ENCODE assay signal across 15 cellular contexts in genomic region chr5:58999804-59000595, GRCh38.
DNase-seq lines count a peak whose midpoint lies in the region; ATAC-seq and TF ChIP-seq lines count a peak whose summit lies in the region.
"Had no signal": no experiment of that assay in that cellular context is flagged by ENCODE, and none has a peak within 500 bp of the region (broad histone marks: within the 10 kb centered on the region; RNA-seq: fewer than 3 reads in every experiment).

No MANE protein-coding gene starts in this region.

- peak overlapping the region; percentile 73 for H3K4me3 Mint-ChIP-seq in glutamatergic neuron (ENCODE audit: unreplicated experiment)
- H3K4me3 Mint-ChIP-seq in activated naive CD4-positive, alpha-beta T cell treated with anti-CD3 and anti-CD28 coated beads for 36 hours: no peak overlapping the region
- H3K4me3 Mint-ChIP-seq in naive thymus-derived CD4-positive, alpha-beta T cell: no peak overlapping the region
- H3K4me3 Mint-ChIP-seq: activated naive CD8-positive, alpha-beta T cell treated with anti-CD3 and anti-CD28 coated beads, Interleukin-2, amount 10 ng/mL, durations not matched to agents 7 days and 5 days had no signal

- no peak overlapping the region for H3K4me3 ChIP-seq in esophagus muscularis mucosa
- H3K4me3 ChIP-seq in naive thymus-derived CD4-positive, alpha-beta T cell (ENCODE audit: low read length): no peak overlapping the region
- H3K4me3 ChIP-seq: left ventricle myocardium inferior, uterus had no signal

- intact Hi-C loops in activated naive CD4-positive, alpha-beta T cell treated with anti-CD3 and anti-CD28 coated beads for 36 hours (cut with micrococcal nuclease): loop anchor here (2.0 kb wide), 1 partner anchor 17 kb away; no protein-coding TSS in a partner anchor
- intact Hi-C loops in esophagus muscularis mucosa (cut with DNase I): no loop called here
- intact Hi-C loops in naive thymus-derived CD4-positive, alpha-beta T cell (cut with micrococcal nuclease): loop anchor here in 1 of 2 donors (2.0 kb wide), 1 partner anchor 15 kb away; no protein-coding TSS in a partner anchor

- ATAC-seq in naive thymus-derived CD4-positive, alpha-beta T cell: no peak

- peaks cover 1% of the 10 kb centered on the region for H3K9me3 Mint-ChIP-seq in glutamatergic neuron (ENCODE audit: unreplicated experiment)
- no peaks in the 10 kb centered on the region for H3K9me3 Mint-ChIP-seq in activated naive CD4-positive, alpha-beta T cell treated with anti-CD3 and anti-CD28 coated beads for 36 hours
- no peaks in the 10 kb centered on the region for H3K9me3 Mint-ChIP-seq in naive thymus-derived CD4-positive, alpha-beta T cell
- H3K9me3 Mint-ChIP-seq: activated naive CD8-positive, alpha-beta T cell treated with anti-CD3 and anti-CD28 coated beads, Interleukin-2, amount 10 ng/mL, durations not matched to agents 7 days and 5 days had no signal

- DNase-seq in NCI-H2171 treated with DMSO at 0.1 percent for 48 hours (lab: John Stamatoyannopoulos, UW) (peak; percentile 2), NCI-H2171 (lab: John Stamatoyannopoulos, UW) (no peak), RKO (ENCODE audit: low spot score) (peak; percentile 12), glutamatergic neuron (peak; percentile 65), retina (peak; percentile 6), esophagus muscularis mucosa (ENCODE audit: extremely low spot score) (no peak)
- DNase-seq in activated naive CD4-positive, alpha-beta T cell treated with anti-CD3 and anti-CD28 coated beads for 36 hours: no peak
- DNase-seq in naive thymus-derived CD4-positive, alpha-beta T cell: no peak
- DNase-seq: activated naive CD8-positive, alpha-beta T cell treated with anti-CD3 and anti-CD28 coated beads, Interleukin-2, amount 10 ng/mL, durations not matched to agents 7 days and 5 days; DMS79 treated with DMSO at 0.1 percent for 48 hours; HCEC 1CT; left ventricle myocardium inferior; NCI-H146; uterus had no signal

- TF ChIP-seq CTCF in glutamatergic neuron (IDR thresholded peaks at IDR 0.05; ENCODE audit: partially characterized antibody, unreplicated experiment): no peak
- no peak for TF ChIP-seq CTCF in esophagus muscularis mucosa (IDR thresholded peaks at IDR 0.05)

- H3K27me3 ChIP-seq in esophagus muscularis mucosa: no peaks in the 10 kb centered on the region
- H3K27me3 ChIP-seq in naive thymus-derived CD4-positive, alpha-beta T cell (ENCODE audit: control insufficient read depth in 2 of 2, insufficient read depth in 2 of 2, low read length in 2 of 2): no peaks in the 10 kb centered on the region
- H3K27me3 ChIP-seq: uterus had no signal

- no peaks in the 10 kb centered on the region for H3K36me3 Mint-ChIP-seq in glutamatergic neuron (ENCODE audit: unreplicated experiment)
- H3K36me3 Mint-ChIP-seq in activated naive CD4-positive, alpha-beta T cell treated with anti-CD3 and anti-CD28 coated beads for 36 hours (ENCODE audit: low read depth): peaks cover 8% of the 10 kb centered on the region
- peaks cover 0 to 27% (median 12%) of the 10 kb centered on the region in 5 donors for H3K36me3 Mint-ChIP-seq in naive thymus-derived CD4-positive, alpha-beta T cell

- no peaks in the 10 kb centered on the region for H3K27me3 Mint-ChIP-seq in glutamatergic neuron (ENCODE audit: unreplicated experiment)
- no peaks in the 10 kb centered on the region for H3K27me3 Mint-ChIP-seq in activated naive CD4-positive, alpha-beta T cell treated with anti-CD3 and anti-CD28 coated beads for 36 hours (ENCODE audit: low read depth)
- no peaks in the 10 kb centered on the region for H3K27me3 Mint-ChIP-seq in naive thymus-derived CD4-positive, alpha-beta T cell
- H3K27me3 Mint-ChIP-seq: activated naive CD8-positive, alpha-beta T cell treated with anti-CD3 and anti-CD28 coated beads, Interleukin-2, amount 10 ng/mL, durations not matched to agents 7 days and 5 days had no signal

- no peaks in the 10 kb centered on the region for H3K9me3 ChIP-seq in esophagus muscularis mucosa
- H3K9me3 ChIP-seq in naive thymus-derived CD4-positive, alpha-beta T cell (ENCODE audit: control insufficient read depth in 2 of 3, low read length in 3 of 3): no peaks in the 10 kb centered on the region
- H3K9me3 ChIP-seq: left ventricle myocardium inferior, uterus had no signal

- no peaks in the 10 kb centered on the region for H3K36me3 ChIP-seq in esophagus muscularis mucosa
- H3K36me3 ChIP-seq in naive thymus-derived CD4-positive, alpha-beta T cell (ENCODE audit: control insufficient read depth in 2 of 3, insufficient read depth in 3 of 3, low read length in 3 of 3): no peaks in the 10 kb centered on the region
- H3K36me3 ChIP-seq: left ventricle myocardium inferior, uterus had no signal

- POLR2A ChIA-PET in naive thymus-derived CD4-positive, alpha-beta T cell (lab: Charles Lee): interaction anchor here (0.7 kb wide), 1 partner anchor 15 kb away, joined by 3 read pairs; no protein-coding TSS in a partner anchor

- peaks cover 8 to 49% (median 26%) of the 10 kb centered on the region in 4 donors for H3K4me1 ChIP-seq in esophagus muscularis mucosa
- H3K4me1 ChIP-seq in naive thymus-derived CD4-positive, alpha-beta T cell (ENCODE audit: control insufficient read depth in 2 of 2, insufficient read depth in 2 of 2, low read length in 2 of 2): no peaks in the 10 kb centered on the region
- H3K4me1 ChIP-seq: parathyroid adenoma, uterus had no signal

- peak overlapping the region; percentile 60 for H3K27ac Mint-ChIP-seq in glutamatergic neuron (ENCODE audit: unreplicated experiment)
- no peak overlapping the region for H3K27ac Mint-ChIP-seq in activated naive CD4-positive, alpha-beta T cell treated with anti-CD3 and anti-CD28 coated beads for 36 hours
- H3K27ac Mint-ChIP-seq in naive thymus-derived CD4-positive, alpha-beta T cell: peak overlapping the region in 2 of 9 donors; percentile 38 to 58
- H3K27ac Mint-ChIP-seq: activated naive CD8-positive, alpha-beta T cell treated with anti-CD3 and anti-CD28 coated beads, Interleukin-2, amount 10 ng/mL, durations not matched to agents 7 days and 5 days had no signal

- H3K27ac ChIP-seq in esophagus muscularis mucosa (replicated peaks in 1 of 4): no peak overlapping the region
- H3K27ac ChIP-seq in naive thymus-derived CD4-positive, alpha-beta T cell (ENCODE audit: low read depth, low read length): no peak overlapping the region
- H3K27ac ChIP-seq: left ventricle myocardium inferior, parathyroid adenoma, uterus had no signal

- WGBS in esophagus muscularis mucosa: 96% methylated on average over 10 of the region's 10 CpGs

- no peak for TF ChIP-seq EP300 in esophagus muscularis mucosa (IDR thresholded peaks at IDR 0.05)

- H3K4me1 Mint-ChIP-seq in glutamatergic neuron (ENCODE audit: low read depth, unreplicated experiment): peaks cover 17% of the 10 kb centered on the region
- peaks cover 52% of the 10 kb centered on the region for H3K4me1 Mint-ChIP-seq in activated naive CD4-positive, alpha-beta T cell treated with anti-CD3 and anti-CD28 coated beads for 36 hours (ENCODE audit: low read depth)
- H3K4me1 Mint-ChIP-seq in naive thymus-derived CD4-positive, alpha-beta T cell: peaks cover 26 to 71% (median 58%) of the 10 kb centered on the region in 7 donors

- CTCF ChIA-PET in activated naive CD4-positive, alpha-beta T cell treated with anti-CD3 and anti-CD28 coated beads for 36 hours (lab: Charles Lee): interaction anchor here (0.6 to 0.7 kb wide), 3 partner anchors 11 to 166 kb away, joined by 3 read pairs; no protein-coding TSS in a partner anchor
- CTCF ChIA-PET in naive thymus-derived CD4-positive, alpha-beta T cell (lab: Charles Lee): no interaction called here

- TF ChIP-seq POLR2A in esophagus muscularis mucosa (IDR thresholded peaks at IDR 0.05; ENCODE audit: low read depth): no peak

Comparison
In these comparisons a context has a peak if more than half of its experiments do, and no peak if none do; other contexts are left out.
1. DNase-seq: peak in NCI-H2171 treated with DMSO at 0.1 percent for 48 hours (single experiment), RKO (single experiment), glutamatergic neuron (single experiment) and retina (single experiment); none in NCI-H2171 (single experiment), activated naive CD4-positive, alpha-beta T cell treated with anti-CD3 and anti-CD28 coated beads for 36 hours (single experiment), esophagus muscularis mucosa (single experiment) and naive thymus-derived CD4-positive, alpha-beta T cell (0 of 9).